1 cellular context compared by ENCODE assay signal in genomic region chr1:190084552-190084951, GRCh38.
TF ChIP-seq lines count a peak whose summit lies in the region.

No MANE protein-coding gene starts in this region.

TF ChIP-seq in GM23338, 12 proteins besides CTCF, POLR2A, EP300 and RAD21 (continued from another document):
- no peak for TF ChIP-seq ZNF462 (CRISPR knock-in tag; IDR thresholded peaks at IDR 0.05)
- TF ChIP-seq CREB1 (CRISPR knock-in tag; IDR thresholded peaks at IDR 0.05; ENCODE audit: low read depth): no peak
- no peak for TF ChIP-seq REST (IDR thresholded peaks at IDR 0.05; ENCODE audit: unreplicated experiment)
